8 cellular contexts compared by ENCODE assay signal in genomic region chrX:9341305-9342201, GRCh38.
DNase-seq lines count a peak whose midpoint lies in the region; ATAC-seq and TF ChIP-seq lines count a peak whose summit lies in the region.

No MANE protein-coding gene starts in this region.

- peak overlapping the region; percentile 52 for H3K9ac ChIP-seq in DND-41 (ENCODE audit: low read depth, low read length)

- H3K27me3 ChIP-seq in DND-41 (ENCODE audit: insufficient read depth, low read length, poor library complexity): no peaks in the 10 kb centered on the region

- H2AFZ ChIP-seq in DND-41 (ENCODE audit: low read depth, low read length): peak overlapping the region; percentile 61

- H3K36me3 ChIP-seq in DND-41 (ENCODE audit: insufficient read depth, low read length): no peaks in the 10 kb centered on the region

- ATAC-seq in DND-41 (ENCODE audit: insufficient read depth, low read depth): peak; percentile 51
- peak; percentile 62 for ATAC-seq in GM19467 (IDR thresholded peaks at IDR 0.05; ENCODE audit: unreplicated experiment)
- peak; percentile 92 for ATAC-seq in HG03520 (IDR thresholded peaks at IDR 0.05; ENCODE audit: unreplicated experiment)

- peak; percentile 29 for TF ChIP-seq CTCF in DND-41 (IDR thresholded peaks at IDR 0.05; ENCODE audit: borderline replicate concordance, extremely low read depth, low read length, poor library complexity, severe bottlenecking)

- no peaks in the 10 kb centered on the region for H3K9me3 ChIP-seq in DND-41 (ENCODE audit: insufficient read depth, low read length, severe bottlenecking)

- DNase-seq in DND-41 (peak; percentile 75), SK-N-DZ (ENCODE audit: low spot score) (peak; percentile 56), amniotic epithelial cell (ENCODE audit: low read depth) (peak; percentile 83), inferior parietal cortex (ENCODE audit: extremely low spot score) (peak; percentile 28), NCI-H446 treated with DMSO at 0.1 percent for 48 hours (lab: John Stamatoyannopoulos, UW) (no peak)
- peak; percentile 42 to 48 (median 42) for DNase-seq in stimulated activated CD4-positive, alpha-beta T cell treated with anti-CD3 and anti-CD28 coated beads, Interleukin-12 subunit alpha, Interleukin-12 subunit beta, amount 100 ng/mL, for 48 hours (ENCODE audit: low read depth in 2 of 3, low spot score in 1 of 3)

- H3K4me1 ChIP-seq in DND-41 (ENCODE audit: insufficient read depth, low read length): peaks cover 30% of the 10 kb centered on the region

- H3K4me2 ChIP-seq in DND-41 (ENCODE audit: insufficient read depth, low read length): peak overlapping the region; percentile 60

- H3K4me3 ChIP-seq in DND-41 (ENCODE audit: low read depth in 1 of 2, low read length in 2 of 2): peak overlapping the region in 1 of 2 experiments; percentile 46; a peak in 2 of 4 replicates

- peak overlapping the region; percentile 85 for H3K27ac ChIP-seq in DND-41 (ENCODE audit: low read length)

- no peaks in the 10 kb centered on the region for H4K20me1 ChIP-seq in DND-41 (ENCODE audit: insufficient read depth, low read length)

- H3K79me2 ChIP-seq in DND-41 (ENCODE audit: insufficient read depth, low read length): no peaks in the 10 kb centered on the region
